ENCODE assay signal across 8 cellular contexts in genomic region chr17:75525806-75526554, GRCh38. TPM values are rescaled to one million over a fixed set of nuclear protein-coding genes. Genes with fewer than 3 reads are reported as not detected.
DNase-seq lines count a peak whose midpoint lies in the region; ATAC-seq and TF ChIP-seq lines count a peak whose summit lies in the region.

No MANE protein-coding gene starts in this region.

- no peak for ATAC-seq in naive thymus-derived CD4-positive, alpha-beta T cell

- no peaks in the 10 kb centered on the region for H3K79me2 ChIP-seq in KMS-11 (ENCODE audit: insufficient read depth, low read depth)

- H3K4me3 ChIP-seq in KMS-11 (IDR thresholded peaks at IDR 0.05; ENCODE audit: insufficient read depth, low read depth, low read length) (no peak overlapping the region), coronary artery (peak overlapping the region; percentile 83)
- H3K4me3 ChIP-seq in naive thymus-derived CD4-positive, alpha-beta T cell (ENCODE audit: low read length): peak overlapping the region; percentile 62

- peak overlapping the region; percentile 30; the same call in 1 of the 2 replicates for H3K9ac ChIP-seq in KMS-11

- H3K27me3 ChIP-seq in KMS-11 (ENCODE audit: insufficient read depth, low read depth): no peaks in the 10 kb centered on the region
- no peaks in the 10 kb centered on the region for H3K27me3 ChIP-seq in naive thymus-derived CD4-positive, alpha-beta T cell (ENCODE audit: control insufficient read depth in 2 of 2, insufficient read depth in 2 of 2, low read length in 2 of 2)

- peaks cover 0 to 20% (median 16%) of the 10 kb centered on the region in 7 donors for H3K4me1 Mint-ChIP-seq in naive thymus-derived CD4-positive, alpha-beta T cell

- H3K27ac ChIP-seq in KMS-11: no peak overlapping the region
- peak overlapping the region in 1 of 2 donors; percentile 85 for H3K27ac ChIP-seq in coronary artery
- H3K27ac ChIP-seq in naive thymus-derived CD4-positive, alpha-beta T cell (ENCODE audit: low read depth, low read length): peak overlapping the region; percentile 22

- H3K36me3 ChIP-seq in KMS-11 (ENCODE audit: insufficient read depth): no peaks in the 10 kb centered on the region
- peaks cover 0 to 26% (median 0%) of the 10 kb centered on the region in 3 experiments for H3K36me3 ChIP-seq in naive thymus-derived CD4-positive, alpha-beta T cell (ENCODE audit: control insufficient read depth in 2 of 3, insufficient read depth in 3 of 3, low read length in 3 of 3)

- POLR2A ChIA-PET in naive thymus-derived CD4-positive, alpha-beta T cell (lab: Charles Lee): interaction anchor here (0.7 to 2.1 kb wide), 10 partner anchors 8 to 255 kb away, joined by 3 to 19 read pairs (median 4); partner anchors contain the start of genes GRB2, MIF4GD, MYO15B and TSEN54

- H3K4me2 ChIP-seq in KMS-11: peak overlapping the region; percentile 90

- peak; percentile 66 for DNase-seq in NCI-H748 (lab: John Stamatoyannopoulos, UW; ENCODE audit: unreplicated experiment)
- DNase-seq in NCI-H748 treated with DMSO at 0.1 percent for 48 hours (lab: John Stamatoyannopoulos, UW): no peak
- no peak for DNase-seq in coronary artery (ENCODE audit: low spot score)
- no peak for DNase-seq in naive thymus-derived CD4-positive, alpha-beta T cell
- DNase-seq in DMS79 (lab: John Stamatoyannopoulos, UW): no peak
- no peak for DNase-seq in HUDEP-2 (lab: John Stamatoyannopoulos, UW; ENCODE audit: unreplicated experiment in 76 of 76)
- no peak for DNase-seq in AG08396 (ENCODE audit: low spot score)

- CTCF ChIA-PET in naive thymus-derived CD4-positive, alpha-beta T cell (lab: Charles Lee): interaction anchor here (0.6 to 1.5 kb wide), 4 partner anchors 9 to 116 kb away, joined by 3 to 5 read pairs (median 4); partner anchors contain the start of gene TSEN54

- no peaks in the 10 kb centered on the region for H3K9me3 Mint-ChIP-seq in naive thymus-derived CD4-positive, alpha-beta T cell

- peak overlapping the region in 3 of 9 donors; percentile 21 to 59 (median 33) for H3K27ac Mint-ChIP-seq in naive thymus-derived CD4-positive, alpha-beta T cell

- H3K4me1 ChIP-seq in KMS-11 (ENCODE audit: low read depth, poor library complexity, severe bottlenecking): peaks cover 13% of the 10 kb centered on the region
- H3K4me1 ChIP-seq in naive thymus-derived CD4-positive, alpha-beta T cell (ENCODE audit: control insufficient read depth in 2 of 2, insufficient read depth in 2 of 2, low read length in 2 of 2): peaks cover 6 to 7% of the 10 kb centered on the region in 2 donors

- H3K27me3 Mint-ChIP-seq in naive thymus-derived CD4-positive, alpha-beta T cell: peaks cover 0 to 11% (median 0%) of the 10 kb centered on the region in 5 donors

- H3K4me3 Mint-ChIP-seq in naive thymus-derived CD4-positive, alpha-beta T cell: peak overlapping the region; percentile 76 to 86 (median 82)

- TF ChIP-seq CTCF in KMS-11 (conservative IDR thresholded peaks at IDR 0.05; ENCODE audit: low read depth, low read length) (no peak), coronary artery (IDR thresholded peaks at IDR 0.05) (no peak)

- H2AFZ ChIP-seq in KMS-11 (ENCODE audit: low read depth): peak overlapping the region; percentile 95

- no peaks in the 10 kb centered on the region for H3K9me3 ChIP-seq in naive thymus-derived CD4-positive, alpha-beta T cell (ENCODE audit: control insufficient read depth in 2 of 3, low read length in 3 of 3)

- peaks cover 0 to 4% (median 3%) of the 10 kb centered on the region in 5 donors for H3K36me3 Mint-ChIP-seq in naive thymus-derived CD4-positive, alpha-beta T cell

- intact Hi-C loops in naive thymus-derived CD4-positive, alpha-beta T cell (cut with micrococcal nuclease): loop anchor here (1.0 to 5.0 kb wide), 13 partner anchors 9 to 653 kb away; partner anchors contain the start of genes TSEN54 (in 2 of the 2), FDXR (in 1 of the 2), GGA3 (in 1 of the 2) and GRB2 (in 1 of the 2)

- H4K20me1 ChIP-seq in KMS-11 (ENCODE audit: insufficient read depth): no peaks in the 10 kb centered on the region

RNA-seq across cellular contexts. Expression of gene LLGL2, which starts 0.5 kb away (rescaled TPM):
- 10 to 100 TPM; 22.4 to 55.7 (median 33.7) TPM for total RNA-seq in naive thymus-derived CD4-positive, alpha-beta T cell
- 10 to 100 TPM in 1 of 2 donors, 1 to 10 TPM in 1; 9.2 to 12.8 TPM for polyA plus RNA-seq in naive thymus-derived CD4-positive, alpha-beta T cell

RNA-seq across cellular contexts. Expression of gene TSEN54, which starts 9.7 kb away (rescaled TPM):
- total RNA-seq in naive thymus-derived CD4-positive, alpha-beta T cell: 10 to 100 TPM; 36.2 to 62.9 (median 56.0) TPM
- polyA plus RNA-seq in naive thymus-derived CD4-positive, alpha-beta T cell: 10 to 100 TPM; 64.6 to 85.0 TPM

RNA-seq across cellular contexts. Expression of gene CASKIN2, which starts 10.6 kb away (rescaled TPM):
- 1 to 10 TPM in 2 of 5 experiments, under 1 TPM in 3; 0.22 to 1.2 (median 0.92) TPM for total RNA-seq in naive thymus-derived CD4-positive, alpha-beta T cell
- under 1 TPM in 1 of 2 donors, not detected in 1; 0.28 TPM for polyA plus RNA-seq in naive thymus-derived CD4-positive, alpha-beta T cell
